In genomic region chr9:109880276-109881169, GRCh38 we compare ENCODE assay signal across 8 cellular contexts.
DNase-seq lines count a peak whose midpoint lies in the region; ATAC-seq and TF ChIP-seq lines count a peak whose summit lies in the region.

No MANE protein-coding gene starts in this region.

- H3K4me1 Mint-ChIP-seq in natural killer cell: no peaks in the 10 kb centered on the region

- H3K4me1 ChIP-seq in breast epithelium: no peaks in the 10 kb centered on the region

- no peak overlapping the region for H3K4me3 Mint-ChIP-seq in natural killer cell

- H3K27ac Mint-ChIP-seq in natural killer cell: no peak overlapping the region

- H3K4me3 ChIP-seq in breast epithelium: no peak overlapping the region

- H3K9me3 Mint-ChIP-seq in natural killer cell: no peaks in the 10 kb centered on the region

- no peaks in the 10 kb centered on the region for H3K9me3 ChIP-seq in breast epithelium

- TF ChIP-seq CTCF in breast epithelium (IDR thresholded peaks at IDR 0.05) (peak in 2 of 3 donors; percentile 9 to 19), natural killer cell (IDR thresholded peaks at IDR 0.05) (peak; percentile 77)

- peaks cover 4 to 21% of the 10 kb centered on the region in 2 donors for H3K27me3 Mint-ChIP-seq in natural killer cell (ENCODE audit: low read depth in 2 of 2)

- no peaks in the 10 kb centered on the region for H3K36me3 ChIP-seq in breast epithelium

- no peak for TF ChIP-seq POLR2A in breast epithelium (IDR thresholded peaks at IDR 0.05)

- DNase-seq in activated effector memory CD4-positive, alpha-beta T cell treated with anti-CD3 and anti-CD28 coated beads, Interleukin-2, amount 50 U/mL, for 16 hours: peak; percentile 63
- no peak for DNase-seq in activated effector memory CD4-positive, alpha-beta T cell treated with Interleukin-2 at 50 U/mL for 16 hours
- peak; percentile 59 for DNase-seq in OCI-M1 (lab: John Stamatoyannopoulos, UW)
- DNase-seq in breast epithelium (ENCODE audit: low spot score in 2 of 2): no peak
- DNase-seq in natural killer cell: no peak
- DNase-seq in NK-92 treated with Interleukin-12 subunit alpha and Interleukin-12 subunit beta, amount 100 ng/mL, for 24 hours (lab: John Stamatoyannopoulos, UW): no peak
- no peak for DNase-seq in DMS79 treated with DMSO at 0.1 percent for 48 hours (lab: John Stamatoyannopoulos, UW)

- ATAC-seq in HG02678 (IDR thresholded peaks at IDR 0.05; ENCODE audit: unreplicated experiment): peak; percentile 53
- ATAC-seq in natural killer cell: peak in 2 of 3 donors; percentile 61 to 76

- H3K27ac ChIP-seq in breast epithelium: no peak overlapping the region

- H3K27me3 ChIP-seq in breast epithelium: no peaks in the 10 kb centered on the region

- no peaks in the 10 kb centered on the region for H3K36me3 Mint-ChIP-seq in natural killer cell

- intact Hi-C loops in breast epithelium (cut with DNase I; ENCODE audit: low total_unique reads) (no loop called here), natural killer cell (cut with micrococcal nuclease) (loop anchor here (1.0 kb wide), 1 partner anchor 273 kb away; no protein-coding TSS in a partner anchor)

Comparison
In these comparisons a context has a peak if more than half of its experiments do, and no peak if none do; other contexts are left out.
1. DNase-seq: peak in activated effector memory CD4-positive, alpha-beta T cell treated with anti-CD3 and anti-CD28 coated beads, Interleukin-2, amount 50 U/mL, for 16 hours (single experiment) and OCI-M1 (single experiment); none in activated effector memory CD4-positive, alpha-beta T cell treated with Interleukin-2 at 50 U/mL for 16 hours (single experiment), breast epithelium (0 of 2), natural killer cell (single experiment), NK-92 treated with Interleukin-12 subunit alpha and Interleukin-12 subunit beta, amount 100 ng/mL, for 24 hours (single experiment) and DMS79 treated with DMSO at 0.1 percent for 48 hours (single experiment).